In genomic region chr6:43396408-43397149, GRCh38 we compare ENCODE assay signal across 1 cellular context.
TF ChIP-seq lines count a peak whose summit lies in the region.

No MANE protein-coding gene starts in this region.

TF ChIP-seq in Ishikawa, 13 proteins besides CTCF, POLR2A, EP300 and RAD21 (continued from another document):
- TF ChIP-seq USF1 (IDR thresholded peaks at IDR 0.05), result no peak
- TF ChIP-seq CREB1 (IDR thresholded peaks at IDR 0.05; ENCODE audit: low read depth), result no peak
